ENCODE assay signal across 12 cellular contexts in the genomic region with DNA sequence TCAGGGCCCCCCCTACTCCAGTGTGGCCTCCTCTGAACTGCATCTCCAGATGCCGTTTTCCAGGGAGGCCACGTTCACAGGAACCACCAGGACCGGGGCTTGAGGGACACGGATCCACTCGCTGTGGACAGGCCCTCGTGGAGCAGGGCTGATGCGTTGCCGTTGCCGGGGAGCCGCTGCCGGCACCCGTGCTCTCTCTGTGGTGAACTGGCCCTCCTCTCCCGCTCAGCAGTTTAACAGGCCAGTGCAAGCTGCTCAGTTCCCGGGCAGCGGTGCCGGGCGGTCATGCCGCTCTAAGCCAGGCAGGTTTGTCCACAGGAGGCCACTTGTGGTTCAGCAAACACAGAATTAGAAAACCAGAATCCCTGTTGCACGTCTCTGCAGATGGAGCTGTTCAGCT.
"Had no signal": no experiment of that assay in that cellular context is flagged by ENCODE, and none has a peak within 500 bp of the region (broad histone marks: within the 10 kb centered on the region; RNA-seq: fewer than 3 reads in every experiment).

No MANE protein-coding gene starts in this region.

- DNase-seq: activated CD4-positive, CD25-positive, alpha-beta regulatory T cell treated with anti-CD3 and anti-CD28 coated beads, Interleukin-2, amount 50 U/mL, for 72 hours; activated naive CD4-positive, alpha-beta T cell treated with anti-CD3 and anti-CD28 coated beads, Interleukin-2, amount 50 U/mL, for 16 hours; hippocampal formation; stimulated activated CD4-positive, alpha-beta T cell treated with anti-CD3 and anti-CD28 coated beads, Interleukin-2, amount 100 ng/mL, for 48 hours; T-helper 1 cell; T1000; thyroid gland; uterus had no signal

- H3K4me3 ChIP-seq: ovary, thyroid gland, uterus had no signal

- H3K27me3 ChIP-seq: ovary, thyroid gland, uterus had no signal

- H3K4me1 ChIP-seq: thyroid gland, uterus had no signal

- H3K27ac ChIP-seq: ovary, thyroid gland, uterus had no signal

- FAIRE-seq: astrocyte had no signal

- H3K36me3 ChIP-seq: ovary, thyroid gland, uterus had no signal

- ATAC-seq: activated T-helper 17 cell treated with anti-CD3 and anti-CD28 coated beads, Interleukin-2, amount 50 U/mL, for 72 hours; stimulated activated memory B cell treated with anti-CD40 and anti-IgM and Interleukin-4, amounts not matched to agents 10 μg/mL and 1 μg/mL and 100 μg/mL, for 72 hours had no signal

- H3K9me3 ChIP-seq: ovary, thyroid gland, uterus had no signal
